ENCODE assay signal across 24 cellular contexts in genomic region chr14:49593016-49593415, GRCh38. TPM values are rescaled to one million over a fixed set of nuclear protein-coding genes. Genes with fewer than 3 reads are reported as not detected.
A peak's percentile ranks its signal among the peaks of the same experiment; 100 is the strongest.
DNase-seq lines count a peak whose midpoint lies in the region; ATAC-seq, FAIRE-seq and TF ChIP-seq lines count a peak whose summit lies in the region.
"Had no signal": no experiment of that assay in that cellular context is flagged by ENCODE, and none has a peak within 500 bp of the region (broad histone marks: within the 10 kb centered on the region; RNA-seq: fewer than 3 reads in every experiment).

No MANE protein-coding gene starts in this region.

- H3K36me3 Mint-ChIP-seq in astrocyte (ENCODE audit: low read depth, unreplicated experiment) (no peaks in the 10 kb centered on the region), natural killer cell (no peaks in the 10 kb centered on the region)
- H3K36me3 Mint-ChIP-seq: activated naive CD4-positive, alpha-beta T cell treated with anti-CD3 and anti-CD28 coated beads, Interleukin-2, amount 50 U/mL, for 24 hours had no signal

- no peak overlapping the region for H3K27ac ChIP-seq in astrocyte (ENCODE audit: low read depth, low read length)
- H3K27ac ChIP-seq: HL-60, sigmoid colon had no signal

- no peaks in the 10 kb centered on the region for H3K27me3 ChIP-seq in astrocyte (ENCODE audit: insufficient read depth, low read length)
- H3K27me3 ChIP-seq: Peyer's patch, sigmoid colon, tibial nerve had no signal

- peak overlapping the region; percentile 44 for H3K4me2 ChIP-seq in astrocyte (ENCODE audit: low read length)

- DNase-seq in ELR (ENCODE audit: low read depth) (peak; percentile 90), HS-5 (ENCODE audit: low read depth) (peak; percentile 58), astrocyte (ENCODE audit: low read depth) (peak; percentile 58), iris pigment epithelial cell (ENCODE audit: low read depth) (peak; percentile 83), natural killer cell (no peak), NK-92 (lab: John Stamatoyannopoulos, UW; ENCODE audit: unreplicated experiment) (no peak), NCI-H1092 treated with DMSO at 0.1 percent for 48 hours (lab: John Stamatoyannopoulos, UW) (no peak)
- DNase-seq: activated CD4-positive, CD25-positive, alpha-beta regulatory T cell treated with anti-CD3 and anti-CD28 coated beads, Interleukin-2, amount 50 U/mL, for 72 hours; cerebellar nuclear complex; GOT3; islet precursor cell; Kasumi-1; midbrain; NCI-H146; NCI-H446 treated with DMSO at 0.1 percent for 48 hours; nucleus accumbens; Peyer's patch; sigmoid colon; stimulated activated CD4-positive, alpha-beta T cell treated with anti-CD3 and anti-CD28 coated beads, Interleukin-4, amount 100 ng/mL, for 24 hours had no signal

- H3K9me3 Mint-ChIP-seq in astrocyte (ENCODE audit: unreplicated experiment) = no peaks in the 10 kb centered on the region
- H3K9me3 Mint-ChIP-seq in natural killer cell = no peaks in the 10 kb centered on the region
- H3K9me3 Mint-ChIP-seq: activated naive CD4-positive, alpha-beta T cell treated with anti-CD3 and anti-CD28 coated beads, Interleukin-2, amount 50 U/mL, for 24 hours had no signal

- H3K4me3 Mint-ChIP-seq in astrocyte (ENCODE audit: unreplicated experiment) (no peak overlapping the region), natural killer cell (no peak overlapping the region)
- H3K4me3 Mint-ChIP-seq: activated naive CD4-positive, alpha-beta T cell treated with anti-CD3 and anti-CD28 coated beads, Interleukin-2, amount 50 U/mL, for 24 hours had no signal

- intact Hi-C loops in natural killer cell (cut with micrococcal nuclease) = no loop called here

- H3K27me3 Mint-ChIP-seq in astrocyte (ENCODE audit: low read depth, unreplicated experiment) (no peaks in the 10 kb centered on the region), natural killer cell (ENCODE audit: low read depth in 2 of 2) (no peaks in the 10 kb centered on the region)
- H3K27me3 Mint-ChIP-seq: activated naive CD4-positive, alpha-beta T cell treated with anti-CD3 and anti-CD28 coated beads, Interleukin-2, amount 50 U/mL, for 24 hours had no signal

- FAIRE-seq in astrocyte (lab: Jason Lieb, UNC) = no peak
- FAIRE-seq: endometrium had no signal

- peaks cover 7% of the 10 kb centered on the region for H3K79me2 ChIP-seq in astrocyte (ENCODE audit: insufficient read depth, low read length)

- no peaks in the 10 kb centered on the region for H4K20me1 ChIP-seq in astrocyte (ENCODE audit: insufficient read depth, low read length)

- H3K9ac ChIP-seq in astrocyte (ENCODE audit: low read length) = no peak overlapping the region

- TF ChIP-seq CTCF in astrocyte (IDR thresholded peaks at IDR 0.05; ENCODE audit: insufficient read depth, low read depth, low read length) (no peak), natural killer cell (IDR thresholded peaks at IDR 0.05) (no peak)

- H3K4me1 ChIP-seq in astrocyte (ENCODE audit: insufficient read depth, low read length) = peaks cover 13% of the 10 kb centered on the region

- no peak overlapping the region for H2AFZ ChIP-seq in astrocyte (ENCODE audit: low read depth, low read length)

- H3K9me3 ChIP-seq in astrocyte (ENCODE audit: insufficient read depth, low read depth, low read length) = no peaks in the 10 kb centered on the region
- H3K9me3 ChIP-seq: Peyer's patch, sigmoid colon, tibial nerve had no signal

- H3K4me1 Mint-ChIP-seq in astrocyte (ENCODE audit: low read depth, unreplicated experiment) (peaks cover 2% of the 10 kb centered on the region), natural killer cell (peaks cover 4 to 8% of the 10 kb centered on the region in 2 donors)

- no peaks in the 10 kb centered on the region for H3K36me3 ChIP-seq in astrocyte (ENCODE audit: insufficient read depth, low read length)
- H3K36me3 ChIP-seq: Peyer's patch, sigmoid colon, tibial nerve had no signal

- H3K4me3 ChIP-seq in astrocyte (ENCODE audit: insufficient read depth, low read depth, low read length) = no peak overlapping the region
- H3K4me3 ChIP-seq: Peyer's patch, sigmoid colon, tibial nerve had no signal

- ATAC-seq in HG03439 (IDR thresholded peaks at IDR 0.05; ENCODE audit: unreplicated experiment) = no peak
- no peak for ATAC-seq in natural killer cell

- H3K27ac Mint-ChIP-seq in astrocyte (ENCODE audit: unreplicated experiment) (no peak overlapping the region), natural killer cell (no peak overlapping the region)
- H3K27ac Mint-ChIP-seq: activated naive CD4-positive, alpha-beta T cell treated with anti-CD3 and anti-CD28 coated beads, Interleukin-2, amount 50 U/mL, for 24 hours had no signal

RNA-seq across cellular contexts. Expression of gene LRR1, which starts 5.7 kb away (rescaled TPM):
- 9.9 and 10.0 TPM in 2 replicates for total RNA-seq in astrocyte
- total RNA-seq in natural killer cell = 10 to 100 TPM in 1 of 3 donors, 1 to 10 TPM in 2; 8.1 to 11.7 (median 8.7) TPM

RNA-seq across cellular contexts. Expression of gene RPS29, which starts 6.8 kb away (rescaled TPM):
- total RNA-seq in astrocyte = 1,089 and 1,231 TPM in 2 replicates
- 1,000 to 10,000 TPM; 1,124 to 1,711 (median 1,654) TPM for total RNA-seq in natural killer cell

RNA-seq across cellular contexts. Expression of gene RPL36AL, which starts 27.4 kb away (rescaled TPM):
- total RNA-seq in astrocyte = 166 and 194 TPM in 2 replicates
- 100 to 1,000 TPM; 126 to 166 (median 150) TPM for total RNA-seq in natural killer cell

RNA-seq across cellular contexts. Expression of gene MGAT2, which starts 27.6 kb away (rescaled TPM):
- 55.5 and 56.0 TPM in 2 replicates for total RNA-seq in astrocyte
- total RNA-seq in natural killer cell = 10 to 100 TPM; 29.9 to 34.8 (median 33.8) TPM

RNA-seq across cellular contexts. Expression of gene DNAAF2, which starts 42.0 kb away (rescaled TPM):
- 8.7 and 10.7 TPM in 2 replicates for total RNA-seq in astrocyte
- total RNA-seq in natural killer cell = 10 to 100 TPM; 10.5 to 16.2 (median 11.4) TPM

Comparison
In these comparisons a context has a peak if more than half of its experiments do, and no peak if none do; other contexts are left out.
1. DNase-seq: peak in ELR (single experiment), HS-5 (single experiment), astrocyte (single experiment) and iris pigment epithelial cell (single experiment); none in natural killer cell (single experiment), NK-92 (single experiment) and NCI-H1092 treated with DMSO at 0.1 percent for 48 hours (single experiment).